In the genomic region with DNA sequence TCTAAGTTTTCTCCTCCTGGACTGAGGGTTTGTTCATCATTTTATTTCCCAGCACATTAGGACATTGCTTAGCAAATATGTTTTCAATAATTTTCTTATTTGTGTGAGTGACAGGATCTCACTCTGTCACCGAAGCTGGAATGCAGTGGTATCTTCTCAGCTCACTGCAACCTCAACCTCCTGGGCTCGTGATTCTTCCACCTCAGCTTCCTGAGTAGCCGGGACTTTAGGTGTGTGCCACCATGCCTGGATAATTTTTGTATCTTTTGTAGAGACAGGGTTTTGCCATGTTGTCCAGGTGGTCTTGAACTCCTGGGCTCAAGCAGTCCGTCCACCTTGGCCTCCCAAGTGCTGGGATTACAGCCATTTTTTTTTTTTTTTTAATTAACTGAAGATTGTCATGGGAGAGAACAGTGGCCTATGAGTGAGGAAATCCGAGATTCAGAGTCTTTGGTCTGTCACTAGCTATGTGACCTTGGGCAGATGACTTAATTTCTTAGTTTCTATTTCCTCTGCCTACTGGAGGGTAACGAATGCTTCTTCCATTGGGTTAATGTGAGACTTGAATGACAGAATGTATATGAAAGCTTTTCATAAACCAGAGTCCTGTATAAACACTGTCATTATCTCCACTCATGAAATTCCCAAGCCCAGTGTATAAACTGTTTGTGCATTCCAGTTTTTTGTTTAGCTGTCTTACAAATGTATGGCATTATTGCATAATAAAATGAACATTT, we compare ENCODE assay signal across 9 cellular contexts. TPM values are rescaled to one million over a fixed set of nuclear protein-coding genes. Genes with fewer than 3 reads are reported as not detected.
A peak's percentile ranks its signal among the peaks of the same experiment; 100 is the strongest.
DNase-seq lines count a peak whose midpoint lies in the region; ATAC-seq and TF ChIP-seq lines count a peak whose summit lies in the region.
"Had no signal": no experiment of that assay in that cellular context is flagged by ENCODE, and none has a peak within 500 bp of the region (broad histone marks: within the 10 kb centered on the region; RNA-seq: fewer than 3 reads in every experiment).

No MANE protein-coding gene starts in this region.

- no peaks in the 10 kb centered on the region for H3K9me3 ChIP-seq in DND-41 (ENCODE audit: insufficient read depth, low read length, severe bottlenecking)
- H3K9me3 ChIP-seq in esophagus muscularis mucosa, result no peaks in the 10 kb centered on the region

- H3K27me3 Mint-ChIP-seq in activated CD8-positive, alpha-beta T cell treated with anti-CD3 and anti-CD28 coated beads for 36 hours, result no peaks in the 10 kb centered on the region
- H3K27me3 Mint-ChIP-seq in type B pancreatic cell, result no peaks in the 10 kb centered on the region

- H3K4me1 ChIP-seq in DND-41 (ENCODE audit: insufficient read depth, low read length) (peaks cover 10% of the 10 kb centered on the region; the same call in 1 of the 2 replicates), esophagus muscularis mucosa (peaks cover 10 to 59% (median 34%) of the 10 kb centered on the region in 4 donors)

- TF ChIP-seq POLR2A in esophagus muscularis mucosa (IDR thresholded peaks at IDR 0.05; ENCODE audit: low read depth), result no peak

- peaks cover 99% of the 10 kb centered on the region for H3K79me2 ChIP-seq in DND-41 (ENCODE audit: insufficient read depth, low read length)

- WGBS in esophagus muscularis mucosa, result 52% methylated on average over 6 of the region's 6 CpGs

- peaks cover 3% of the 10 kb centered on the region for H3K36me3 Mint-ChIP-seq in activated CD8-positive, alpha-beta T cell treated with anti-CD3 and anti-CD28 coated beads for 36 hours (ENCODE audit: low read depth)
- peaks cover 10% of the 10 kb centered on the region for H3K36me3 Mint-ChIP-seq in type B pancreatic cell

- ATAC-seq in DND-41 (ENCODE audit: insufficient read depth, low read depth) (peak; percentile 44; the same call in 1 of the 3 replicates), GM19351 (IDR thresholded peaks at IDR 0.05; ENCODE audit: unreplicated experiment) (peak; percentile 84), HG03025 (IDR thresholded peaks at IDR 0.05; ENCODE audit: low FRiP score, unreplicated experiment) (peak; percentile 65)
- peak; percentile 86 for ATAC-seq in activated CD8-positive, alpha-beta T cell treated with anti-CD3 and anti-CD28 coated beads for 36 hours

- H3K4me2 ChIP-seq in DND-41 (ENCODE audit: insufficient read depth, low read length), result no peak overlapping the region

- no peaks in the 10 kb centered on the region for H3K27me3 ChIP-seq in DND-41 (ENCODE audit: insufficient read depth, low read length, poor library complexity)
- no peaks in the 10 kb centered on the region for H3K27me3 ChIP-seq in esophagus muscularis mucosa

- H3K4me3 Mint-ChIP-seq in activated CD8-positive, alpha-beta T cell treated with anti-CD3 and anti-CD28 coated beads for 36 hours, result peak overlapping the region; percentile 40
- H3K4me3 Mint-ChIP-seq in type B pancreatic cell, result no peak overlapping the region

- H2AFZ ChIP-seq in DND-41 (ENCODE audit: low read depth, low read length), result no peak overlapping the region

- H3K4me3 ChIP-seq in DND-41 (ENCODE audit: low read depth in 1 of 2, low read length in 2 of 2), result no peak overlapping the region
- H3K4me3 ChIP-seq in esophagus muscularis mucosa, result no peak overlapping the region

- TF ChIP-seq CTCF in DND-41 (IDR thresholded peaks at IDR 0.05; ENCODE audit: borderline replicate concordance, extremely low read depth, low read length, poor library complexity, severe bottlenecking), result no peak
- no peak for TF ChIP-seq CTCF in activated CD8-positive, alpha-beta T cell treated with anti-CD3 and anti-CD28 coated beads for 36 hours (IDR thresholded peaks at IDR 0.05)
- TF ChIP-seq CTCF in type B pancreatic cell (conservative IDR thresholded peaks at IDR 0.05), result no peak
- no peak for TF ChIP-seq CTCF in esophagus muscularis mucosa (IDR thresholded peaks at IDR 0.05)

- peaks cover 2% of the 10 kb centered on the region for H3K9me3 Mint-ChIP-seq in activated CD8-positive, alpha-beta T cell treated with anti-CD3 and anti-CD28 coated beads for 36 hours
- H3K9me3 Mint-ChIP-seq in type B pancreatic cell, result no peaks in the 10 kb centered on the region

- CTCF ChIA-PET in activated CD8-positive, alpha-beta T cell treated with anti-CD3 and anti-CD28 coated beads for 36 hours (lab: Charles Lee), result interaction anchor here (1.2 kb wide), 1 partner anchor 24 kb away, joined by 8 read pairs; a partner anchor contains a TSS

- H3K36me3 ChIP-seq in DND-41 (ENCODE audit: insufficient read depth, low read length), result peaks cover 16% of the 10 kb centered on the region; the same call in 1 of the 2 replicates
- H3K36me3 ChIP-seq in esophagus muscularis mucosa, result no peaks in the 10 kb centered on the region

- POLR2A ChIA-PET in activated CD8-positive, alpha-beta T cell treated with anti-CD3 and anti-CD28 coated beads for 36 hours (lab: Charles Lee), result no interaction called here

- no peak for TF ChIP-seq EP300 in esophagus muscularis mucosa (IDR thresholded peaks at IDR 0.05)

- H3K9ac ChIP-seq in DND-41 (ENCODE audit: low read depth, low read length), result no peak overlapping the region

- peaks cover 41% of the 10 kb centered on the region for H3K4me1 Mint-ChIP-seq in activated CD8-positive, alpha-beta T cell treated with anti-CD3 and anti-CD28 coated beads for 36 hours (ENCODE audit: low read depth)
- H3K4me1 Mint-ChIP-seq in type B pancreatic cell (ENCODE audit: unreplicated experiment), result peaks cover 28% of the 10 kb centered on the region

- intact Hi-C loops in activated CD8-positive, alpha-beta T cell treated with anti-CD3 and anti-CD28 coated beads for 36 hours (cut with micrococcal nuclease), result no loop called here
- intact Hi-C loops in esophagus muscularis mucosa (cut with DNase I), result no loop called here

- DNase-seq in DND-41 (no peak), type B pancreatic cell (ENCODE audit: extremely low spot score, unreplicated experiment) (no peak), NCI-H82 treated with DMSO at 0.1 percent for 48 hours (lab: John Stamatoyannopoulos, UW; ENCODE audit: unreplicated experiment) (no peak), esophagus muscularis mucosa (ENCODE audit: extremely low spot score) (no peak)
- no peak for DNase-seq in activated CD8-positive, alpha-beta T cell treated with anti-CD3 and anti-CD28 coated beads for 36 hours
- no peak for DNase-seq in stimulated activated CD4-positive, alpha-beta T cell treated with anti-CD3 and anti-CD28 coated beads, Interleukin-1b, Interleukin-23, amount 100 ng/mL, for 48 hours
- DNase-seq: effector memory CD4-positive, alpha-beta T cell had no signal

- H3K27ac ChIP-seq in DND-41 (ENCODE audit: low read length) (peak overlapping the region; percentile 39), esophagus muscularis mucosa (replicated peaks in 1 of 4) (no peak overlapping the region)

- H4K20me1 ChIP-seq in DND-41 (ENCODE audit: insufficient read depth, low read length), result peaks cover 39% of the 10 kb centered on the region

- H3K27ac Mint-ChIP-seq in activated CD8-positive, alpha-beta T cell treated with anti-CD3 and anti-CD28 coated beads for 36 hours, result peak overlapping the region; percentile 84
- H3K27ac Mint-ChIP-seq in type B pancreatic cell, result no peak overlapping the region

RNA-seq across cellular contexts. Expression of a gene that starts 23.9 kb away (rescaled TPM):
- 10 to 100 TPM; 14.9 to 19.7 TPM for total RNA-seq in activated CD8-positive, alpha-beta T cell treated with anti-CD3 and anti-CD28 coated beads for 36 hours
- total RNA-seq in type B pancreatic cell (ENCODE audit: low replicate concordance) (34.4 and 48.2 TPM in 2 replicates), esophagus muscularis mucosa (10 to 100 TPM; 15.0 to 19.4 (median 16.6) TPM)
